In genomic region chr12:46371718-46372130, GRCh38 we compare ENCODE assay signal across 1 cellular context.
TF ChIP-seq lines count a peak whose summit lies in the region.

No MANE protein-coding gene starts in this region.

TF ChIP-seq in HepG2, 621 proteins besides CTCF, POLR2A, EP300 and RAD21 (continued from another document and continues in another):
- TF ChIP-seq ZBTB2 (CRISPR knock-in tag; IDR thresholded peaks at IDR 0.05; ENCODE audit: low read depth) (peak; percentile 20; the same call in 1 of the 2 replicates), ATF4 (CRISPR knock-in tag; IDR thresholded peaks at IDR 0.05) (peak; percentile 70 to 92; a peak in 3 of 4 replicates), NFKB2 (CRISPR knock-in tag; IDR thresholded peaks at IDR 0.05; ENCODE audit: borderline replicate concordance) (peak; percentile 3; the same call in 1 of the 2 replicates), ZNF451 (CRISPR knock-in tag; IDR thresholded peaks at IDR 0.05) (0 out of 2 replicates have a peak, but pooled peaks have one; percentile 12), ZBTB4 (CRISPR knock-in tag; IDR thresholded peaks at IDR 0.05; ENCODE audit: borderline replicate concordance) (0 out of 2 replicates have a peak, but pooled peaks have one; percentile 8), PHF8 (CRISPR knock-in tag; IDR thresholded peaks at IDR 0.05) (peak; percentile 49), PPARG (CRISPR knock-in tag; conservative IDR thresholded peaks at IDR 0.05) (0 out of 2 replicates have a peak, but pooled peaks have one; percentile 2), REL (CRISPR knock-in tag; conservative IDR thresholded peaks at IDR 0.05) (no peak), CBX5 (CRISPR knock-in tag; IDR thresholded peaks at IDR 0.05; ENCODE audit: borderline replicate concordance) (peak; percentile 21; the same call in 1 of the 2 replicates), ZNF780A (CRISPR knock-in tag; IDR thresholded peaks at IDR 0.05) (0 out of 2 replicates have a peak, but pooled peaks have one; percentile 40), U2AF1 (optimal IDR thresholded peaks at IDR 0.05; ENCODE audit: low read depth, low read length) (peak; percentile 13), ZNF687 (CRISPR knock-in tag; IDR thresholded peaks at IDR 0.05) (peak; percentile 37; the same call in 1 of the 2 replicates), ZNF318 (CRISPR knock-in tag; IDR thresholded peaks at IDR 0.05) (no peak), PAXIP1 (CRISPR knock-in tag; conservative IDR thresholded peaks at IDR 0.05) (0 out of 2 replicates have a peak, but pooled peaks have one; percentile 7), HDAC6 (IDR thresholded peaks at IDR 0.05; ENCODE audit: low read depth, low read length) (0 out of 2 replicates have a peak, but pooled peaks have one; percentile 39), PAF1 (CRISPR knock-in tag; IDR thresholded peaks at IDR 0.05) (peak; percentile 95; the same call in 1 of the 2 replicates), TGIF2 (CRISPR knock-in tag; IDR thresholded peaks at IDR 0.05) (0 out of 2 replicates have a peak, but pooled peaks have one; percentile 12), AHR (CRISPR knock-in tag; IDR thresholded peaks at IDR 0.05) (0 out of 2 replicates have a peak, but pooled peaks have one; percentile 6), ZNF296 (CRISPR knock-in tag; conservative IDR thresholded peaks at IDR 0.05) (no peak), KMT2A (CRISPR knock-in tag; IDR thresholded peaks at IDR 0.05) (peak; percentile 51; the same call in 1 of the 2 replicates), ATF5 (CRISPR knock-in tag; IDR thresholded peaks at IDR 0.05; ENCODE audit: low read depth) (no peak), ZNF44 (CRISPR knock-in tag; IDR thresholded peaks at IDR 0.05) (no peak), PCBP1 (IDR thresholded peaks at IDR 0.05; ENCODE audit: borderline replicate concordance, low read depth, low read length) (peak; percentile 81; the same call in 1 of the 2 replicates)
